26 cellular contexts compared by ENCODE assay signal in genomic region chr6:155801046-155801445, GRCh38.
DNase-seq lines count a peak whose midpoint lies in the region; ATAC-seq, FAIRE-seq and TF ChIP-seq lines count a peak whose summit lies in the region.
"Had no signal": no experiment of that assay in that cellular context is flagged by ENCODE, and none has a peak within 500 bp of the region (broad histone marks: within the 10 kb centered on the region; RNA-seq: fewer than 3 reads in every experiment).

No MANE protein-coding gene starts in this region.

- CTCF ChIA-PET in HEK293 (lab: Yijun Ruan, JAX), result interaction anchor here (0.7 kb wide), 1 partner anchor 35 kb away, joined by 3 read pairs; no protein-coding TSS in a partner anchor
- CTCF ChIA-PET in CD8-positive, alpha-beta memory T cell (lab: Charles Lee), result no interaction called here

- no peaks in the 10 kb centered on the region for H3K27me3 Mint-ChIP-seq in CD8-positive, alpha-beta memory T cell
- H3K27me3 Mint-ChIP-seq: B cell; CD4-positive, alpha-beta T cell had no signal

- H3K36me3 ChIP-seq in HEK293 (ENCODE audit: control insufficient read depth in 2 of 2, insufficient read depth in 1 of 2, low read length in 2 of 2), result no peaks in the 10 kb centered on the region
- no peaks in the 10 kb centered on the region for H3K36me3 ChIP-seq in CD8-positive, alpha-beta memory T cell (ENCODE audit: insufficient read depth, low read length)
- H3K36me3 ChIP-seq: BLaER1 treated with 17β-estradiol and CSF1 and Interleukin-3, amounts not matched to agents 10 nM and 100 nM had no signal

- H3K4me3 Mint-ChIP-seq in CD8-positive, alpha-beta memory T cell, result no peak overlapping the region
- H3K4me3 Mint-ChIP-seq: B cell; CD4-positive, alpha-beta T cell; CD8-positive, alpha-beta T cell had no signal

- no peaks in the 10 kb centered on the region for H3K27me3 ChIP-seq in CD8-positive, alpha-beta memory T cell (ENCODE audit: insufficient read depth, low read length, poor library complexity, severe bottlenecking)
- H3K27me3 ChIP-seq: BLaER1 treated with 17β-estradiol and CSF1 and Interleukin-3, amounts not matched to agents 10 nM and 100 nM had no signal

- H3K9me3 ChIP-seq in HEK293 (ENCODE audit: control insufficient read depth, insufficient read depth, low read depth, low read length), result no peaks in the 10 kb centered on the region
- no peaks in the 10 kb centered on the region for H3K9me3 ChIP-seq in CD8-positive, alpha-beta memory T cell (ENCODE audit: low read length)
- H3K9me3 ChIP-seq: A549 had no signal

- no peaks in the 10 kb centered on the region for H3K36me3 Mint-ChIP-seq in CD8-positive, alpha-beta memory T cell
- H3K36me3 Mint-ChIP-seq: CD8-positive, alpha-beta T cell had no signal

- H3K4me1 ChIP-seq in HEK293 (ENCODE audit: control insufficient read depth, insufficient read depth, low read length), result no peaks in the 10 kb centered on the region
- no peaks in the 10 kb centered on the region for H3K4me1 ChIP-seq in CD8-positive, alpha-beta memory T cell (ENCODE audit: insufficient read depth, low read length)
- H3K4me1 ChIP-seq: A549 had no signal

- H3K9me3 Mint-ChIP-seq in CD8-positive, alpha-beta memory T cell, result peaks cover 0 to 11% (median 2%) of the 10 kb centered on the region in 5 donors
- H3K9me3 Mint-ChIP-seq: CD8-positive, alpha-beta T cell had no signal

- TF ChIP-seq CTCF in HEK293 (tag by site-specific recombination; IDR thresholded peaks at IDR 0.05), result no peak

- H3K27ac Mint-ChIP-seq in CD8-positive, alpha-beta memory T cell, result no peak overlapping the region
- H3K27ac Mint-ChIP-seq: B cell; CD4-positive, alpha-beta T cell; CD8-positive, alpha-beta T cell had no signal

- FAIRE-seq in A204.1 (lab: Jason Lieb, UNC) (peak; percentile 19), G401.6 (lab: Jason Lieb, UNC) (peak; percentile 59), colon (lab: Jason Lieb, UNC) (peak; percentile 65)
- FAIRE-seq: A549, GM12891, GM19239 had no signal

- DNase-seq in NK-92 treated with Interleukin-12 subunit alpha and Interleukin-12 subunit beta, amount 100 ng/mL, for 24 hours (lab: John Stamatoyannopoulos, UW), result no peak
- DNase-seq in CD8-positive, alpha-beta memory T cell, result no peak
- DNase-seq in left ventricle myocardium superior (no peak), T-helper 9 cell (no peak)
- DNase-seq: 8988T; AML-193; CD4-positive, alpha-beta T cell; CD8-positive, alpha-beta T cell; COR-L47; DMS 273 treated with DMSO at 0.1 percent for 48 hours; DMS153; DMS53; DMS79; DND-41; EL; GF-D8 had no signal

- no peaks in the 10 kb centered on the region for H3K4me1 Mint-ChIP-seq in CD8-positive, alpha-beta memory T cell
- H3K4me1 Mint-ChIP-seq: B cell had no signal

- ATAC-seq in left ventricle myocardium superior, result no peak
- ATAC-seq: A549; CD8-positive, alpha-beta T cell had no signal

- intact Hi-C loops in left ventricle myocardium superior (cut with micrococcal nuclease), result no loop called here

- POLR2A ChIA-PET in HEK293 (lab: Yijun Ruan, JAX), result no interaction called here
- POLR2A ChIA-PET in CD8-positive, alpha-beta memory T cell (lab: Charles Lee), result no interaction called here

- H3K27ac ChIP-seq in HEK293 (ENCODE audit: extremely low read depth, low read depth, low read length), result no peak overlapping the region
- H3K27ac ChIP-seq in CD8-positive, alpha-beta memory T cell (ENCODE audit: low read depth, low read length), result no peak overlapping the region
- H3K27ac ChIP-seq: A549; BLaER1 treated with 17β-estradiol and CSF1 and Interleukin-3, amounts not matched to agents 10 nM and 100 nM; C4-2B had no signal

- no peak overlapping the region for H3K4me3 ChIP-seq in HEK293 (ENCODE audit: low read depth, low read length)
- H3K4me3 ChIP-seq in CD8-positive, alpha-beta memory T cell (ENCODE audit: low read length), result no peak overlapping the region
- H3K4me3 ChIP-seq: A549; BLaER1 treated with 17β-estradiol and CSF1 and Interleukin-3, amounts not matched to agents 10 nM and 100 nM had no signal

TF ChIP-seq in HEK293, 187 proteins besides CTCF, POLR2A, EP300 and RAD21:
- no peak for TF ChIP-seq BCL11A (tag by site-specific recombination; IDR thresholded peaks at IDR 0.05; ENCODE audit: low read depth)
- TF ChIP-seq ZNF239 (tag by site-specific recombination; IDR thresholded peaks at IDR 0.05), result no peak
- peak; percentile 69 for TF ChIP-seq ATF2 (tag by site-specific recombination; IDR thresholded peaks at IDR 0.05; ENCODE audit: low read depth)
- TF ChIP-seq ZNF692 (tag by site-specific recombination; IDR thresholded peaks at IDR 0.05), result no peak
- no peak for TF ChIP-seq ZBTB44 (tag by site-specific recombination; IDR thresholded peaks at IDR 0.05)
- TF ChIP-seq ZBTB8A (tag by site-specific recombination; IDR thresholded peaks at IDR 0.05), result no peak
